In the genomic region with DNA sequence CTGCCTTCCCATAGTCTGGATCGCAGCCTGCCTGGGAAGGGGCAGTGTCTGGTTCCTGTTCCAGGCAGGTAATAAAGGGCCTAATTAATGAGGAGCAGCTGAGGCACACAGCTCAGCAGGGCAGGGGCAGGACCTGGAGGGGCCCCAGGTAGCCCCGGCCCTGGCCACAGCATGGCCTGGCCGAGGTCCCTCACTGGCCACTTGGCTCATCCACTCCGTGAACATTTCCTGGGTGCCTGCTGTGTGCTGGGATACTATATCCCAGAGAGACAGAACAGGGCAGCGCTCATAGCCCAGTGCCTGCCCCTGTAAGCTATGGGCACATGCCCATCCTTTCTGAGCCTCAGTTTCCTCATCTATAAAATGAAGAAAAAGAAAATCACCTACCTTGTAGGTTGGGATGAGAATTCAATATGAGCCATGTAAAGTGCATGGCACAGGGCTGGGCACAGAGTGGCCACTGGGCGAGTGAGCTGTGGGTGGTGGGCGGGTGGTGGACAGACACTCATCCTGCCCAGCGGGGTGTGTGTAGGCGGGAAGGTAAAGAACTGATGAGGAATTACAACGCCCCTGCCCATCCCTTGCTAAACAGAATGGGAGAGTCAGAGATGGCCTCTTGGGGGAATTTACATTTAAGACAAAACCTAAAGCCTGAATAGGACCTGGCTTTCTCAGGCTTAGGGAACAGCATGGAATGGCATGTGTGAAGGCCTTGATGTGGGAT, we compare ENCODE assay signal across 18 cellular contexts.
"Had no signal": no experiment of that assay in that cellular context is flagged by ENCODE, and none has a peak within 500 bp of the region (broad histone marks: within the 10 kb centered on the region; RNA-seq: fewer than 3 reads in every experiment).

No MANE protein-coding gene starts in this region.

- H3K9me3 ChIP-seq: gastrocnemius medialis, neutrophil, right lobe of liver, testis had no signal

- H3K4me3 Mint-ChIP-seq: activated CD8-positive, alpha-beta T cell treated with anti-CD3 and anti-CD28 coated beads, Interleukin-2, amount 10 ng/mL, durations not matched to agents 7 days and 5 days; WTC11 had no signal

- H3K9me3 Mint-ChIP-seq: WTC11 had no signal

- FAIRE-seq: astrocyte, keratinocyte had no signal

- H3K27me3 ChIP-seq: right lobe of liver, testis had no signal

- H3K36me3 Mint-ChIP-seq: WTC11 had no signal

- H3K27ac ChIP-seq: coronary artery, epithelial cell of prostate, gastrocnemius medialis, neutrophil, right lobe of liver, testis had no signal

- H3K36me3 ChIP-seq: gastrocnemius medialis, neutrophil, right lobe of liver had no signal

- H3K27ac Mint-ChIP-seq: activated CD8-positive, alpha-beta T cell treated with anti-CD3 and anti-CD28 coated beads, Interleukin-2, amount 10 ng/mL, durations not matched to agents 7 days and 5 days; WTC11 had no signal

- DNase-seq: activated CD4-positive, alpha-beta T cell treated with anti-CD3 and anti-CD28 coated beads for 48 hours; activated CD8-positive, alpha-beta memory T cell treated with anti-CD3 and anti-CD28 coated beads, Interleukin-2, amount 50 U/mL, for 48 hours; activated CD8-positive, alpha-beta T cell treated with anti-CD3 and anti-CD28 coated beads, Interleukin-2, amount 10 ng/mL, durations not matched to agents 7 days and 5 days; activated naive CD4-positive, alpha-beta T cell; effector memory CD4-positive, alpha-beta T cell; gastrocnemius medialis; left ventricle myocardium superior; right lobe of liver; stimulated activated CD4-positive, alpha-beta T cell treated with anti-CD3 and anti-CD28 coated beads, Interleukin-2, amount 100 ng/mL, for 24 hours; stimulated activated naive CD4-positive, alpha-beta T cell treated with Interleukin-2 at 50 U/mL for 16 hours; T-helper 1 cell; testis had no signal

- ATAC-seq: activated CD8-positive, alpha-beta T cell treated with anti-CD3 and anti-CD28 coated beads, Interleukin-2, amount 10 ng/mL, durations not matched to agents 7 days and 5 days; gastrocnemius medialis; left ventricle myocardium superior; right lobe of liver; WTC11 had no signal

- H3K4me1 ChIP-seq: gastrocnemius medialis had no signal

- H3K4me3 ChIP-seq: coronary artery, gastrocnemius medialis, right lobe of liver, testis had no signal
